In the genomic region with DNA sequence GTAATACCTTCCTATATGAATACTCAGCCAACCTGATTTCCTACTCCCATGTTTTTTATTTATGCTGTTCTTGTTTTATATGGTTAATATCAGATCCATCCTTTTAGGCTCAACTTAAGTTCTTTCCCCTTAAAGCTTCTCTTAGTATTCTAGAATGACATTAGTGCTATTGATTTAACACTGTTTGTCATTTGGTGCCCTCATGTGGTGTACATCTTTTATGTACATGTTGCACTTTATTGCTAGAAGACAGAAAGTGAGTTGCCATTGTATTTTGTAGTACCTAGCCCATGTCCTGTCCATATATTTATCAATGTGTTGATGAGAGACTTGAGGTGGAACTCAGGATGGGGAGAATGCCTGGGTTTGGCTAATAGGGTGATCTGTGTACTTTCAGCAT, we compare ENCODE assay signal across 1 cellular context.
TF ChIP-seq lines count a peak whose summit lies in the region.

No MANE protein-coding gene starts in this region.

TF ChIP-seq in IMR-90, 13 proteins besides CTCF, POLR2A, EP300 and RAD21:
- peak; percentile 43; the same call in 1 of the 2 replicates for TF ChIP-seq MAFK (IDR thresholded peaks at IDR 0.05; ENCODE audit: low read depth, low read length)
- TF ChIP-seq SMC3 (IDR thresholded peaks at IDR 0.05; ENCODE audit: low read depth, low read length), result peak; percentile 67; the same call in 1 of the 2 replicates
- no peak for TF ChIP-seq CEBPB (IDR thresholded peaks at IDR 0.05; ENCODE audit: low read depth, low read length)
